ENCODE assay signal across 8 cellular contexts in the genomic region with DNA sequence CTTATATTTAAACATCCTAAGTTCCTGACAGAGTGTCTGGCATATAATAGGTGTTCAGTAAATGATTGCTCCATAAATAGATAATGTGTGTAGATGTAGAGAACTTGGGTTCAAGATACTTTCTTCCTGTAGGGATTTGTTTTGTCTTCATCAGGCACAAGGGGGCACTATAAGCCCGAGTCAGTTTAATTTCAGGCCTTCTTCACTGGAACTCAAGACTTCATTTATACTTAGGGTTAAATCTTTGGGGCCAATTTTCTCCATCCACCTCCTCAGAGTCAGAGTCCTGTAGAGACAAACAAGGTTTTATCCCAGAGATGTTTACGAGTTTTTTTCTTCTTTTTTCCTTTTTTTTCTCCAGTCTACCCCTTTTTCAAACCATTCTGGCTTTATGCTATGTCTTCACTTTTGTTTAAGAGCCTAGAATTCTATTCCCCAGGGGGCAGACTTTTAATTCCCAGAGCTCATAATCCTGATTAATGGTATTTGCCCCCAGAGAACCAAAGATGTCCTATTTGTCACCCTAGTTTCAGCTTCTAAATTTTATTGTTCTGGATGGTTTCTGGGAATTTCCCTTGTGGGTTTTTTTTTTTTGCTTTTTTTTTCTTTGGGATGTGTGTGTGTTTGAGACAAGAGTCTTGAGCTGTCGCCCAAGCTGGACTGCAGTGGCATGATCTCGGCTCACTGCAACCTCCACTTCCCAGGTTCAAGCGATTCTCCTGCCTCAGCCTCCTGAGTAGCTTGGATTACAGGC.
DNase-seq lines count a peak whose midpoint lies in the region; ATAC-seq and TF ChIP-seq lines count a peak whose summit lies in the region.

No MANE protein-coding gene starts in this region.

- H3K4me1 Mint-ChIP-seq in activated T-helper 17 cell treated with anti-CD3 and anti-CD28 coated beads, Interleukin-2, amount 50 U/mL, for 72 hours = peaks cover 29% of the 10 kb centered on the region

- peak overlapping the region; percentile 86 for H3K4me3 Mint-ChIP-seq in activated T-helper 17 cell treated with anti-CD3 and anti-CD28 coated beads, Interleukin-2, amount 50 U/mL, for 72 hours

- peaks cover 6% of the 10 kb centered on the region for H3K36me3 Mint-ChIP-seq in activated T-helper 17 cell treated with anti-CD3 and anti-CD28 coated beads, Interleukin-2, amount 50 U/mL, for 72 hours (ENCODE audit: low read depth)

- no peaks in the 10 kb centered on the region for H3K27me3 Mint-ChIP-seq in activated T-helper 17 cell treated with anti-CD3 and anti-CD28 coated beads, Interleukin-2, amount 50 U/mL, for 72 hours

- H3K27ac Mint-ChIP-seq in activated T-helper 17 cell treated with anti-CD3 and anti-CD28 coated beads, Interleukin-2, amount 50 U/mL, for 72 hours = peak overlapping the region; percentile 32

- no peaks in the 10 kb centered on the region for H3K9me3 Mint-ChIP-seq in activated T-helper 17 cell treated with anti-CD3 and anti-CD28 coated beads, Interleukin-2, amount 50 U/mL, for 72 hours

- TF ChIP-seq CTCF in GM12872 (IDR thresholded peaks at IDR 0.05; ENCODE audit: insufficient read depth, low read depth, low read length) = peak; percentile 67

- no peak for ATAC-seq in activated T-helper 17 cell treated with anti-CD3 and anti-CD28 coated beads, Interleukin-2, amount 50 U/mL, for 72 hours (replicated peaks)

- DNase-seq in AML-193 (lab: John Stamatoyannopoulos, UW) (peak; percentile 65 to 72), NCI-H748 (lab: John Stamatoyannopoulos, UW; ENCODE audit: unreplicated experiment) (peak; percentile 72), glomerular visceral epithelial cell (ENCODE audit: extremely low spot score) (peak; percentile 65), iPS-NIHi7 (ENCODE audit: extremely low spot score) (no peak), inferior parietal cortex (ENCODE audit: extremely low spot score) (no peak)
- peak; percentile 49 for DNase-seq in stimulated activated CD8-positive, alpha-beta memory T cell treated with anti-CD3 and anti-CD28 coated beads, Interleukin-4, amount 100 ng/mL, for 48 hours

Comparison
In these comparisons a context has a peak if more than half of its experiments do, and no peak if none do; other contexts are left out.
1. DNase-seq: peak in AML-193 (2 of 2), NCI-H748 (single experiment), glomerular visceral epithelial cell (single experiment) and stimulated activated CD8-positive, alpha-beta memory T cell treated with anti-CD3 and anti-CD28 coated beads, Interleukin-4, amount 100 ng/mL, for 48 hours (single experiment); none in iPS-NIHi7 (single experiment) and inferior parietal cortex (single experiment).